20 cellular contexts compared by ENCODE assay signal in the genomic region with DNA sequence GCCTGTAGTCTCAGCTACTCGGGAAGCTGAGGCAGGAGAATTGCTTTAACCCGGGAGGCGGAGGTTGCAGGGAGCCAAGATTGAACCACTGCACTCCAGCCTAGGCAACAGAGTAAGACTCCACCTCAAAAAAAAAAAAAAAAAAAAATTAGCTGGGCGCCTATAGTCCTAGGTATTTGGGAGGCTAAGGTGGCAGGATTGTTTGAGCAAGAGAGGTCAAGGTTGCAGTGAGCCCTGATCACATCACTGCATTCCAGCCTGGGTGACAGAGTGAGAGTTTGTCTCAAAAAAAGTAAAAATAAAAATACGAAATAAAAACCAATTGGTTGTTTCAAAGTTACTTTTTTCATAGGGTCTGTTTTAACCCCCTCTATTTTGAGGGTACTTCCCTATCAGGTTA.
"Had no signal": no experiment of that assay in that cellular context is flagged by ENCODE, and none has a peak within 500 bp of the region (broad histone marks: within the 10 kb centered on the region; RNA-seq: fewer than 3 reads in every experiment).

No MANE protein-coding gene starts in this region.

- DNase-seq: KBM-7, MG63, NCI-H1092, NCI-H1105 treated with DMSO at 0.1 percent for 48 hours, NCI-H1417 treated with DMSO at 0.1 percent for 48 hours, NCI-H146, NCI-H1694 treated with DMSO at 0.1 percent for 48 hours, NCI-H1930, NCI-H2081, NCI-H2107, NCI-H2227 treated with DMSO at 0.1 percent for 48 hours, NCI-H446, NCI-H510A, NCI-H524 treated with DMSO at 0.1 percent for 48 hours, NCI-H69, NCI-H774, SHP77, SK-N-SH, SW 1271 had no signal

- H3K9me3 ChIP-seq: MG63, SK-N-SH had no signal

- H3K9me3 Mint-ChIP-seq: IgD-negative memory B cell had no signal

- H3K27me3 ChIP-seq: MG63 had no signal

- H3K4me3 ChIP-seq: MG63 had no signal

- H3K27me3 Mint-ChIP-seq: IgD-negative memory B cell had no signal
